In genomic region chr22:39974065-39974464, GRCh38 we compare ENCODE assay signal across 35 cellular contexts. TPM values are rescaled to one million over a fixed set of nuclear protein-coding genes. Genes with fewer than 3 reads are reported as not detected.
"Had no signal": no experiment of that assay in that cellular context is flagged by ENCODE, and none has a peak within 500 bp of the region (broad histone marks: within the 10 kb centered on the region; RNA-seq: fewer than 3 reads in every experiment).

No MANE protein-coding gene starts in this region.

- H3K9me3 Mint-ChIP-seq: activated CD4-positive, alpha-beta T cell treated with anti-CD3 and anti-CD28 coated beads, Interleukin-2, amount 10 ng/mL, durations not matched to agents 24 days and 14 days; activated T-cell treated with anti-CD3 and anti-CD28 coated beads, Interleukin-2, amount 50 U/mL, for 72 hours; activated T-helper 17 cell treated with anti-CD3 and anti-CD28 coated beads, Interleukin-2, amount 50 U/mL, for 72 hours; T-helper 2 cell treated with Interferon-gamma antibody and Interleukin-4, amounts not matched to agents 5 μg/mL and 100 μg/mL, for 36 hours had no signal

- DNase-seq: activated CD4-positive, alpha-beta T cell treated with anti-CD3 and anti-CD28 coated beads, Interleukin-2, amount 10 ng/mL, durations not matched to agents 24 days and 14 days; activated CD4-positive, alpha-beta T cell treated with anti-CD3 and anti-CD28 coated beads, Interleukin-2, amount 50 U/mL, for 4 hours; activated CD8-positive, alpha-beta T cell treated with anti-CD3 and anti-CD28 coated beads for 36 hours; activated effector memory CD4-positive, alpha-beta T cell treated with anti-CD3 and anti-CD28 coated beads, Interleukin-2, amount 50 U/mL, for 16 hours; activated naive CD4-positive, alpha-beta T cell; activated naive CD4-positive, alpha-beta T cell treated with anti-CD3 and anti-CD28 coated beads, Interleukin-2, amount 50 U/mL, for 16 hours; activated T-cell treated with anti-CD3 and anti-CD28 coated beads, Interleukin-2, amount 50 U/mL, for 1 hour; activated T-cell treated with anti-CD3 and anti-CD28 coated beads, Interleukin-2, amount 50 U/mL, for 72 hours; amniotic stem cell; aorta; brain microvascular endothelial cell; central memory CD4-positive, alpha-beta T cell; Karpas-422; KBM-7; NCI-H1048; NCI-H1105 treated with DMSO at 0.1 percent for 48 hours; NCI-H1436; NCI-H1694; NCI-H1930; NCI-H2081 treated with DMSO at 0.1 percent for 48 hours; NCI-H226; NCI-H446 treated with DMSO at 0.1 percent for 48 hours; NCI-H524 treated with DMSO at 0.1 percent for 48 hours; PC-3; Peyer's patch; SIG-M5 had no signal

- FAIRE-seq: TTC549 had no signal

- H3K36me3 ChIP-seq: brain microvascular endothelial cell, Peyer's patch had no signal

- H3K27ac ChIP-seq: brain microvascular endothelial cell, Peyer's patch, RWPE1 had no signal

- H3K27me3 ChIP-seq: Peyer's patch had no signal

- H3K9me3 ChIP-seq: Peyer's patch had no signal

- ATAC-seq: activated CD8-positive, alpha-beta T cell treated with anti-CD3 and anti-CD28 coated beads for 36 hours; activated T-cell treated with anti-CD3 and anti-CD28 coated beads, Interleukin-2, amount 50 U/mL, for 72 hours; activated T-helper 17 cell treated with anti-CD3 and anti-CD28 coated beads, Interleukin-2, amount 50 U/mL, for 72 hours; PC-3; SK-N-SH treated with all-trans-retinoic acid at 6 μM for 48 hours had no signal

- H3K27me3 Mint-ChIP-seq: activated CD4-positive, alpha-beta T cell treated with anti-CD3 and anti-CD28 coated beads, Interleukin-2, amount 10 ng/mL, durations not matched to agents 24 days and 14 days; activated CD8-positive, alpha-beta T cell treated with anti-CD3 and anti-CD28 coated beads for 36 hours; activated T-helper 17 cell treated with anti-CD3 and anti-CD28 coated beads, Interleukin-2, amount 50 U/mL, for 72 hours had no signal

- H3K4me3 ChIP-seq: Peyer's patch had no signal

- H3K4me1 ChIP-seq: Peyer's patch had no signal

- H3K4me3 Mint-ChIP-seq: activated CD4-positive, alpha-beta T cell treated with anti-CD3 and anti-CD28 coated beads, Interleukin-2, amount 10 ng/mL, durations not matched to agents 24 days and 14 days; activated CD8-positive, alpha-beta T cell treated with anti-CD3 and anti-CD28 coated beads for 36 hours; activated T-cell treated with anti-CD3 and anti-CD28 coated beads, Interleukin-2, amount 50 U/mL, for 72 hours; activated T-helper 17 cell treated with anti-CD3 and anti-CD28 coated beads, Interleukin-2, amount 50 U/mL, for 72 hours; T-helper 2 cell treated with Interferon-gamma antibody and Interleukin-4, amounts not matched to agents 5 μg/mL and 100 μg/mL, for 36 hours had no signal

- H3K27ac Mint-ChIP-seq: activated CD4-positive, alpha-beta T cell treated with anti-CD3 and anti-CD28 coated beads, Interleukin-2, amount 10 ng/mL, durations not matched to agents 24 days and 14 days; activated T-helper 17 cell treated with anti-CD3 and anti-CD28 coated beads, Interleukin-2, amount 50 U/mL, for 72 hours; T-helper 2 cell treated with Interferon-gamma antibody and Interleukin-4, amounts not matched to agents 5 μg/mL and 100 μg/mL, for 36 hours had no signal

RNA-seq across cellular contexts. Expression of gene TMA7B, which starts 13.9 kb away (rescaled TPM):
- total RNA-seq: cerebellum, MCF 10A, PC-3, Peyer's patch, Right ventricle myocardium inferior had no signal
- polyA plus RNA-seq: aorta had no signal

RNA-seq across cellular contexts. Expression of gene FAM83F, which starts 20.7 kb away (rescaled TPM):
- total RNA-seq: SK-MEL-5 had no signal
